Comparison of ENCODE assay signal across 19 cellular contexts in the genomic region with DNA sequence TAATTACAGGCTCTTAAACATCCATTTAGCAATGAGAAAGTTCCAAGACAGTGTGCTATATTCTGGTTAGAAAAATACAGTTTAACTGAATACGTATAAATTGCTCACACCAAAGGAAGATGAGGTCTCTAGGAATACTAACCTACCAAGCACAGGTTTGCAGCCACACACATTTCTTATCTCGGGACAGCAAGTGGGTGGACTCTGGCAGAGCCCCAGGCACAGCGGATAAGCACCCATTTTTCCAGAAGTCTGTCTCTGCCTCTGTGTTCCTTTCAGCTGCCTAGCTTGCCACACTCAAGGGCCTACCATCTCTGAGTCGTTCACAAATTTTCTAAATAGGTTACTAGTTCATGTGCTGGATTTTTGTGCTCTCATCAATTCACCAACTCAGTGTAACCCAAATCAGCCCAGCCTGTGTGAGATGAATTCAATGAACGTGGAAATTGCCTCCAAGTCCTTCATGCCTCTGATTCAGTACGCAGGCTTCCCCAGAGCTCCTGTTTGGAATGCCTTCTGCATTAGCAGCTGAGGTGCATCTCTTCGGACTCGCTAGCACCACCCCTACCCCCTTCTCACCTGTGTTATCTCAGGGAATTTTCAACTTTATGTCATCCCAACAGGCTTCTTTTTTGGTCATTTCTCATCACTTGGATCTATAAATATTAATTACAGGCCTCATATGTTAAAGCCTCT.
"Had no signal": no experiment of that assay in that cellular context is flagged by ENCODE, and none has a peak within 500 bp of the region (broad histone marks: within the 10 kb centered on the region; RNA-seq: fewer than 3 reads in every experiment).

No MANE protein-coding gene starts in this region.

- H3K27ac Mint-ChIP-seq: activated naive CD4-positive, alpha-beta T cell treated with anti-CD3 and anti-CD28 coated beads for 36 hours; naive thymus-derived CD8-positive, alpha-beta T cell; stimulated activated effector memory CD8-positive, alpha-beta T cell treated with anti-CD3 and anti-CD28 coated beads, Interleukin-12 subunit alpha, Interleukin-12 subunit beta, amount 100 ng/mL, for 72 hours had no signal

- H3K4me3 Mint-ChIP-seq: activated naive CD4-positive, alpha-beta T cell treated with anti-CD3 and anti-CD28 coated beads for 36 hours; activated T-cell treated with anti-CD3 and anti-CD28 coated beads, Interleukin-2, amount 50 U/mL, for 4 hours; naive thymus-derived CD8-positive, alpha-beta T cell; stimulated activated effector memory CD8-positive, alpha-beta T cell treated with anti-CD3 and anti-CD28 coated beads, Interleukin-12 subunit alpha, Interleukin-12 subunit beta, amount 100 ng/mL, for 72 hours had no signal

- H3K27ac ChIP-seq: ascending aorta, breast epithelium, gastroesophageal sphincter, heart left ventricle, pancreas, right lobe of liver, testis had no signal

- H3K27me3 ChIP-seq: ascending aorta, breast epithelium, gastroesophageal sphincter, heart left ventricle, pancreas, right lobe of liver, testis had no signal

- H3K4me1 ChIP-seq: ascending aorta, breast epithelium, pancreas, right lobe of liver, testis had no signal

- H3K36me3 ChIP-seq: ascending aorta, breast epithelium, gastroesophageal sphincter, heart left ventricle, pancreas, right lobe of liver had no signal

- H3K36me3 Mint-ChIP-seq: naive thymus-derived CD8-positive, alpha-beta T cell; stimulated activated effector memory CD8-positive, alpha-beta T cell treated with anti-CD3 and anti-CD28 coated beads, Interleukin-12 subunit alpha, Interleukin-12 subunit beta, amount 100 ng/mL, for 72 hours had no signal

- H3K4me1 Mint-ChIP-seq: naive thymus-derived CD8-positive, alpha-beta T cell; stimulated activated effector memory CD8-positive, alpha-beta T cell treated with anti-CD3 and anti-CD28 coated beads, Interleukin-12 subunit alpha, Interleukin-12 subunit beta, amount 100 ng/mL, for 72 hours had no signal

- H3K4me3 ChIP-seq: ascending aorta, breast epithelium, gastroesophageal sphincter, heart left ventricle, pancreas, right lobe of liver, testis had no signal

- DNase-seq: activated CD4-positive, alpha-beta T cell treated with anti-CD3 and anti-CD28 coated beads, Interleukin-2, amount 50 U/mL, for 1 hour; activated CD8-positive, alpha-beta memory T cell treated with anti-CD3 and anti-CD28 coated beads, Interleukin-2, amount 50 U/mL, for 4 hours; activated naive CD4-positive, alpha-beta T cell treated with anti-CD3 and anti-CD28 coated beads for 36 hours; activated T-cell treated with anti-CD3 and anti-CD28 coated beads, Interleukin-2, amount 50 U/mL, for 4 hours; effector CD4-positive, alpha-beta T cell; heart left ventricle; mesenchymal stem cell; naive thymus-derived CD8-positive, alpha-beta T cell; pancreas; right lobe of liver; small intestine; stimulated activated CD4-positive, alpha-beta T cell treated with anti-CD3 and anti-CD28 coated beads, Interleukin-4, amount 100 ng/mL, for 24 hours; T1000; testis had no signal

- ATAC-seq: activated CD4-positive, CD25-positive, alpha-beta regulatory T cell treated with anti-CD3 and anti-CD28 coated beads, Interleukin-2, amount 50 U/mL, for 24 hours; activated T-cell treated with anti-CD3 and anti-CD28 coated beads, Interleukin-2, amount 50 U/mL, for 4 hours; gastroesophageal sphincter; heart left ventricle; naive thymus-derived CD8-positive, alpha-beta T cell; pancreas; right lobe of liver; stimulated activated effector memory CD8-positive, alpha-beta T cell treated with anti-CD3 and anti-CD28 coated beads, Interleukin-12 subunit alpha, Interleukin-12 subunit beta, amount 100 ng/mL, for 72 hours had no signal
